In the genomic region with DNA sequence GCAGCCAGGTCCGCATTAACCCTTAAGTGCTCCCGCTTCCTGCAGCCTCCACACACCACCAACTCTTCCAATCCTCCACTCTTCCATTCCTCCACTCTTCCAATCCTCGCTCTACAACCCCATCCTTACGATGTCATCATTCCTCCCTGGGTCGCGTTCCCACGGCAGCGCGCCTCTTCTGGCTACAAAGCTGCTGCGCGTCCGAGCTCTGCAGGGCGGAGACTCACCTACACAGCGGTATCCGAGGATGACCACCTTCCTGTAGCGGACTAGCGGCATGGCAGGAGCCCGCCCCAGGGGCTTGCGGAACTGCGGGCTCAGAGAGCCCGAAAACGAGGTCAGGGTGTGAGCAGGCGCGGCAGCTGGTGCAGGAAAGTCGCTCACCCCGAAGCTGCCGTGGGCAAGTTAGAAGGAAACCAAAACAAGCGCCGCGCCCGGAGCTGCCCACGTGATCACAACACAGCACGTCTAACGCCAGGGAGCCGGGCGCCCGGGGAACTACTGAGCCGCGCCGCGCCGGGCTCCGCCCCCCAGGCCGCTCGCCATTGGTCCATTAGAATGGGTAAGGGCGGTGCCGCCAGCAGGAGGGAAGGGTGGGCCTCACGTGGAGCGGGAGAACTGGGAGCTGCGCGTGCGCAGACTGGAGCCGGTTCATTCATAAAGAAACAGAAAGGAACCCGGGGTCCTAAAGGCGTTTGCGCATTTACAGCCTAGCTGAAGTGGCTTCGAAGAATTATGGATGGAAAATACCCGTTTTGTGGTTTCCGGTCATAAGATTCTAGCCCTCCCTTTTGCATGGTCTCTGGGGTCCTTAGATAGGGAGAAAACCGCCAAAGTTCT, we compare ENCODE assay signal across 8 cellular contexts. TPM values are rescaled to one million over a fixed set of nuclear protein-coding genes. Genes with fewer than 3 reads are reported as not detected.
A peak's percentile ranks its signal among the peaks of the same experiment; 100 is the strongest.
DNase-seq lines count a peak whose midpoint lies in the region; ATAC-seq lines count a peak whose summit lies in the region.

A gene with protein sequence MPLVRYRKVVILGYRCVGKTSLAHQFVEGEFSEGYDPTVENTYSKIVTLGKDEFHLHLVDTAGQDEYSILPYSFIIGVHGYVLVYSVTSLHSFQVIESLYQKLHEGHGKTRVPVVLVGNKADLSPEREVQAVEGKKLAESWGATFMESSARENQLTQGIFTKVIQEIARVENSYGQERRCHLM (minus strand): TSS at position 473 of the 840 bp plus-strand sequence. CDS start 194 bp downstream, at position 279.

- DNase-seq in 8988T (peak; percentile 78), NCI-H2029 treated with DMSO at 0.1 percent for 48 hours (lab: John Stamatoyannopoulos, UW) (peak; percentile 89), T-helper 9 cell (peak; percentile 96), astrocyte of the hippocampus (ENCODE audit: low read depth, low spot score) (peak; percentile 99), hippocampal formation (lab: John Stamatoyannopoulos, UW) (peak; percentile 95), sciatic nerve (ENCODE audit: low spot score) (peak; percentile 98)

- ATAC-seq in GM18511 (IDR thresholded peaks at IDR 0.05; ENCODE audit: unreplicated experiment), result peak; percentile 99
- peak; percentile 97 for ATAC-seq in HG03039 (IDR thresholded peaks at IDR 0.05; ENCODE audit: unreplicated experiment)
- ATAC-seq in sciatic nerve, result peak; percentile 100

- intact Hi-C loops in sciatic nerve (cut with DNase I), result loop anchor here (10.0 kb wide), 2 partner anchors 55 to 165 kb away; no protein-coding TSS in a partner anchor

RNA-seq across cellular contexts. Expression of the gene that starts here (rescaled TPM):
- 2.7 TPM for total RNA-seq in sciatic nerve

Comparison
In these comparisons a context has a peak if more than half of its experiments do, and no peak if none do; other contexts are left out.
1. Peak in every context shown above with its lines: DNase-seq and ATAC-seq.